ENCODE assay signal across 17 cellular contexts in the genomic region with DNA sequence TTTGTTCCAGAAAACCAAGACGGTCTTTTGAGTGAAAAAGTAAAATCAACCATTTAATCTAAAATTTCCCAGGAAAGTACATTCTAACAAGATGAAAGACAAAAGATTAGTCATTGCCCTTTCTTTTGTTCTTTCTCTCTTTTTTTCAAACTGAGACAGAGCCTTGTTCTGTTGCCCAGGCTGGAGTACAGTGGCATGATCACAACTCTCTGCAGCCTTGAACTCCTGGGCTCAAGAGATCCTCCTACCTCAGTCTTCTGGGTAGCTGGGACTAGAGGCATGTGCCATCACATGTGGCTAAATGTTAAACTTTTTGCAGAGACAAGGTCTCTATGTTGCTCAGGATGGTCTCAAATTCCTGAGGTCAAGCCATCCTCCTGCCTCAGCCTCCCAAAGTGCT.
DNase-seq lines count a peak whose midpoint lies in the region; ATAC-seq and TF ChIP-seq lines count a peak whose summit lies in the region.
"Had no signal": no experiment of that assay in that cellular context is flagged by ENCODE, and none has a peak within 500 bp of the region (broad histone marks: within the 10 kb centered on the region; RNA-seq: fewer than 3 reads in every experiment).

No MANE protein-coding gene starts in this region.

- peaks cover 86% of the 10 kb centered on the region for H3K4me1 Mint-ChIP-seq in activated naive CD4-positive, alpha-beta T cell treated with anti-CD3 and anti-CD28 coated beads, Interleukin-2, amount 50 U/mL, for 24 hours
- peaks cover 67% of the 10 kb centered on the region for H3K4me1 Mint-ChIP-seq in stimulated activated naive CD8-positive, alpha-beta T cell treated with anti-CD3 and anti-CD28 coated beads, Interleukin-15, Interleukin-2, amounts not matched to agents 100 ng/mL and 50 ng/mL, for 24 hours (ENCODE audit: low read depth)
- H3K4me1 Mint-ChIP-seq: B cell had no signal

- H3K27me3 Mint-ChIP-seq in activated naive CD4-positive, alpha-beta T cell treated with anti-CD3 and anti-CD28 coated beads, Interleukin-2, amount 50 U/mL, for 24 hours, result no peaks in the 10 kb centered on the region
- H3K27me3 Mint-ChIP-seq in stimulated activated naive CD8-positive, alpha-beta T cell treated with anti-CD3 and anti-CD28 coated beads, Interleukin-15, Interleukin-2, amounts not matched to agents 100 ng/mL and 50 ng/mL, for 24 hours, result no peaks in the 10 kb centered on the region
- H3K27me3 Mint-ChIP-seq: B cell had no signal

- peak overlapping the region; percentile 14 for H3K9ac ChIP-seq in adipocyte (ENCODE audit: low read length)

- intact Hi-C loops in lower lobe of right lung (cut with DNase I), result no loop called here

- DNase-seq in activated naive CD4-positive, alpha-beta T cell treated with Interleukin-2 at 50 U/mL for 16 hours, result no peak
- DNase-seq in RWPE1 (ENCODE audit: low spot score), result no peak
- no peak for DNase-seq in adipocyte (ENCODE audit: low read depth)
- no peak for DNase-seq in SW480 (ENCODE audit: low spot score)
- no peak for DNase-seq in lower lobe of right lung
- DNase-seq: Caco-2, DMS53, Karpas-422, NCI-H2029, NCI-H510A, Peyer's patch, SHP77 had no signal

- no peak for ATAC-seq in HG03095 (IDR thresholded peaks at IDR 0.05; ENCODE audit: unreplicated experiment)
- no peak for ATAC-seq in lower lobe of right lung

- H3K27ac ChIP-seq in RWPE1, result peak overlapping the region; percentile 40; the same call in 1 of the 2 replicates
- no peak overlapping the region for H3K27ac ChIP-seq in lower lobe of right lung
- H3K27ac ChIP-seq: Peyer's patch had no signal

- no peak overlapping the region for H3K4me3 ChIP-seq in adipocyte (ENCODE audit: low read length)
- H3K4me3 ChIP-seq in lower lobe of right lung, result no peak overlapping the region
- H3K4me3 ChIP-seq: HAP-1, Peyer's patch had no signal

- H3K36me3 Mint-ChIP-seq in activated naive CD4-positive, alpha-beta T cell treated with anti-CD3 and anti-CD28 coated beads, Interleukin-2, amount 50 U/mL, for 24 hours, result peaks cover 48% of the 10 kb centered on the region
- peaks cover 70% of the 10 kb centered on the region for H3K36me3 Mint-ChIP-seq in stimulated activated naive CD8-positive, alpha-beta T cell treated with anti-CD3 and anti-CD28 coated beads, Interleukin-15, Interleukin-2, amounts not matched to agents 100 ng/mL and 50 ng/mL, for 24 hours (ENCODE audit: low read depth)

- H3K4me1 ChIP-seq in adipocyte (ENCODE audit: control insufficient read depth, insufficient read depth, low read length), result peaks cover 21% of the 10 kb centered on the region
- peaks cover 10% of the 10 kb centered on the region for H3K4me1 ChIP-seq in lower lobe of right lung
- H3K4me1 ChIP-seq: Caco-2, HAP-1, Peyer's patch had no signal

- H3K9me3 Mint-ChIP-seq in activated naive CD4-positive, alpha-beta T cell treated with anti-CD3 and anti-CD28 coated beads, Interleukin-2, amount 50 U/mL, for 24 hours, result no peaks in the 10 kb centered on the region
- H3K9me3 Mint-ChIP-seq in stimulated activated naive CD8-positive, alpha-beta T cell treated with anti-CD3 and anti-CD28 coated beads, Interleukin-15, Interleukin-2, amounts not matched to agents 100 ng/mL and 50 ng/mL, for 24 hours, result peaks cover 10% of the 10 kb centered on the region

- CTCF ChIA-PET in RWPE1 (lab: Yijun Ruan, JAX), result no interaction called here

- H3K9me3 ChIP-seq in adipocyte (ENCODE audit: control insufficient read depth, low read length) (no peaks in the 10 kb centered on the region), lower lobe of right lung (no peaks in the 10 kb centered on the region)
- H3K9me3 ChIP-seq: Caco-2, HAP-1, Peyer's patch had no signal

- POLR2A ChIA-PET in RWPE1 (lab: Yijun Ruan, JAX; ENCODE audit: low non-redundant PET), result no interaction called here

- peak overlapping the region; percentile 93 for H3K27ac Mint-ChIP-seq in activated naive CD4-positive, alpha-beta T cell treated with anti-CD3 and anti-CD28 coated beads, Interleukin-2, amount 50 U/mL, for 24 hours
- peak overlapping the region; percentile 43 for H3K27ac Mint-ChIP-seq in stimulated activated naive CD8-positive, alpha-beta T cell treated with anti-CD3 and anti-CD28 coated beads, Interleukin-15, Interleukin-2, amounts not matched to agents 100 ng/mL and 50 ng/mL, for 24 hours
- H3K27ac Mint-ChIP-seq: B cell had no signal

- no peak for TF ChIP-seq CTCF in RWPE1 (conservative IDR thresholded peaks at IDR 0.05; ENCODE audit: low read depth)
- no peak for TF ChIP-seq CTCF in lower lobe of right lung (IDR thresholded peaks at IDR 0.05)

- H3K4me3 Mint-ChIP-seq in activated naive CD4-positive, alpha-beta T cell treated with anti-CD3 and anti-CD28 coated beads, Interleukin-2, amount 50 U/mL, for 24 hours, result peak overlapping the region; percentile 63
- H3K4me3 Mint-ChIP-seq in stimulated activated naive CD8-positive, alpha-beta T cell treated with anti-CD3 and anti-CD28 coated beads, Interleukin-15, Interleukin-2, amounts not matched to agents 100 ng/mL and 50 ng/mL, for 24 hours, result no peak overlapping the region
- H3K4me3 Mint-ChIP-seq: B cell had no signal

- H3K27me3 ChIP-seq in adipocyte (replicated peaks; ENCODE audit: control insufficient read depth, insufficient read depth, low read length) (no peaks in the 10 kb centered on the region), lower lobe of right lung (ENCODE audit: low read depth) (no peaks in the 10 kb centered on the region)
- H3K27me3 ChIP-seq: Peyer's patch had no signal

- H3K36me3 ChIP-seq in adipocyte (ENCODE audit: control insufficient read depth, insufficient read depth, low read length, severe bottlenecking), result peaks cover 95% of the 10 kb centered on the region
- peaks cover 93% of the 10 kb centered on the region for H3K36me3 ChIP-seq in lower lobe of right lung
- H3K36me3 ChIP-seq: HAP-1 had no signal
